8 cellular contexts compared by ENCODE assay signal in the genomic region with DNA sequence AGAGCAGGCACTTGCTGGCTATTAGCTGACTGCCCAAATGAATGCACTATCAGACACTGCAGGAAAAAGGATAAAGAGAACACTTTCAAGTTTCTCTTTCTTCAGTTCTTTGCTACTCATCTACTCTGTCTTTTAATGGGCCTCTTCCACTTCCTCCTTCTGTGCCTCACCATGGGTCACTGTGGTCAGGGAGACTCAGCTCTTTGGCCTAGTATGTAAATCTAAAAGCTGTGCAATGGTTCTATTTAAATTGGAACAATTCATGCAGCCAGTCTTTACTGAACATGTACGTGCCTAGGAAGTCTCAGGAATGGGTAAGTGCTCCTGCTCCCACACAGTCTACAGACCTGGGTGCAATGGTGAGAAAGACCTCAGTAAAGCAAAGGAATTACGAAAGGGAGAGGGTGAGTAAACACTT.
DNase-seq lines count a peak whose midpoint lies in the region; ATAC-seq and TF ChIP-seq lines count a peak whose summit lies in the region.

No MANE protein-coding gene starts in this region.

- no peak for TF ChIP-seq POLR2A in adrenal gland (IDR thresholded peaks at IDR 0.05)

- H3K27me3 Mint-ChIP-seq in activated naive CD8-positive, alpha-beta T cell treated with anti-CD3 and anti-CD28 coated beads, Interleukin-2, amount 10 ng/mL, durations not matched to agents 7 days and 5 days = no peaks in the 10 kb centered on the region
- H3K27me3 Mint-ChIP-seq in activated T-cell treated with anti-CD3 and anti-CD28 coated beads, Interleukin-2, amount 50 U/mL, for 24 hours = no peaks in the 10 kb centered on the region

- DNase-seq in GM10266 (ENCODE audit: extremely low spot score) = peak; percentile 53
- DNase-seq in activated naive CD8-positive, alpha-beta T cell treated with anti-CD3 and anti-CD28 coated beads, Interleukin-2, amount 10 ng/mL, durations not matched to agents 7 days and 5 days = no peak
- no peak for DNase-seq in GDM1 (lab: John Stamatoyannopoulos, UW)
- no peak for DNase-seq in NCI-H2029 treated with DMSO at 0.1 percent for 48 hours (lab: John Stamatoyannopoulos, UW)
- DNase-seq in activated T-cell treated with anti-CD3 and anti-CD28 coated beads, Interleukin-2, amount 50 U/mL, for 24 hours = no peak
- DNase-seq in adrenal gland = no peak

- no peaks in the 10 kb centered on the region for H3K27me3 ChIP-seq in adrenal gland

- H3K9me3 ChIP-seq in adrenal gland (replicated peaks in 1 of 3) = no peaks in the 10 kb centered on the region

- peak overlapping the region; percentile 8 for H3K27ac Mint-ChIP-seq in activated naive CD8-positive, alpha-beta T cell treated with anti-CD3 and anti-CD28 coated beads, Interleukin-2, amount 10 ng/mL, durations not matched to agents 7 days and 5 days
- no peak overlapping the region for H3K27ac Mint-ChIP-seq in activated T-cell treated with anti-CD3 and anti-CD28 coated beads, Interleukin-2, amount 50 U/mL, for 24 hours

- POLR2A ChIA-PET in activated naive CD8-positive, alpha-beta T cell treated with anti-CD3 and anti-CD28 coated beads, Interleukin-2, amount 10 ng/mL, durations not matched to agents 7 days and 5 days (lab: Charles Lee) = interaction anchor here (0.6 kb wide), 1 partner anchor 85 kb away, joined by 3 read pairs; no protein-coding TSS in a partner anchor

- WGBS in adrenal gland, 4 donors = 81 to 91% (median 88%) methylated on average over 2 of the region's 2 CpGs

- no peaks in the 10 kb centered on the region for H3K4me1 ChIP-seq in adrenal gland (replicated peaks in 1 of 2)

- no peak overlapping the region for H3K4me3 ChIP-seq in adrenal gland

- H3K4me3 Mint-ChIP-seq in activated naive CD8-positive, alpha-beta T cell treated with anti-CD3 and anti-CD28 coated beads, Interleukin-2, amount 10 ng/mL, durations not matched to agents 7 days and 5 days = no peak overlapping the region
- no peak overlapping the region for H3K4me3 Mint-ChIP-seq in activated T-cell treated with anti-CD3 and anti-CD28 coated beads, Interleukin-2, amount 50 U/mL, for 24 hours

- peaks cover 6% of the 10 kb centered on the region for H3K9me3 Mint-ChIP-seq in activated naive CD8-positive, alpha-beta T cell treated with anti-CD3 and anti-CD28 coated beads, Interleukin-2, amount 10 ng/mL, durations not matched to agents 7 days and 5 days
- peaks cover 7% of the 10 kb centered on the region for H3K9me3 Mint-ChIP-seq in activated T-cell treated with anti-CD3 and anti-CD28 coated beads, Interleukin-2, amount 50 U/mL, for 24 hours

- ATAC-seq in GM19467 (IDR thresholded peaks at IDR 0.05; ENCODE audit: unreplicated experiment) (peak; percentile 47), HG03196 (IDR thresholded peaks at IDR 0.05; ENCODE audit: unreplicated experiment) (peak; percentile 41)
- no peak for ATAC-seq in activated naive CD8-positive, alpha-beta T cell treated with anti-CD3 and anti-CD28 coated beads, Interleukin-2, amount 10 ng/mL, durations not matched to agents 7 days and 5 days (ENCODE audit: low read depth)

- TF ChIP-seq CTCF in GM10266 (IDR thresholded peaks at IDR 0.05; ENCODE audit: control insufficient read depth, insufficient read depth, low read depth, missing control alignments) = no peak
- TF ChIP-seq CTCF in adrenal gland (IDR thresholded peaks at IDR 0.05) = no peak

- H3K27ac ChIP-seq in adrenal gland = no peak overlapping the region

- no peaks in the 10 kb centered on the region for H3K36me3 ChIP-seq in adrenal gland (replicated peaks in 1 of 2)

- intact Hi-C loops in adrenal gland (cut with DNase I) = no loop called here

- H3K4me1 Mint-ChIP-seq in activated naive CD8-positive, alpha-beta T cell treated with anti-CD3 and anti-CD28 coated beads, Interleukin-2, amount 10 ng/mL, durations not matched to agents 7 days and 5 days = peaks cover 21% of the 10 kb centered on the region
- peaks cover 9% of the 10 kb centered on the region for H3K4me1 Mint-ChIP-seq in activated T-cell treated with anti-CD3 and anti-CD28 coated beads, Interleukin-2, amount 50 U/mL, for 24 hours (ENCODE audit: low read depth)

- H3K36me3 Mint-ChIP-seq in activated naive CD8-positive, alpha-beta T cell treated with anti-CD3 and anti-CD28 coated beads, Interleukin-2, amount 10 ng/mL, durations not matched to agents 7 days and 5 days = peaks cover 27% of the 10 kb centered on the region
- H3K36me3 Mint-ChIP-seq in activated T-cell treated with anti-CD3 and anti-CD28 coated beads, Interleukin-2, amount 50 U/mL, for 24 hours (ENCODE audit: low read depth) = peaks cover 34% of the 10 kb centered on the region
